13 cellular contexts compared by ENCODE assay signal in the genomic region with DNA sequence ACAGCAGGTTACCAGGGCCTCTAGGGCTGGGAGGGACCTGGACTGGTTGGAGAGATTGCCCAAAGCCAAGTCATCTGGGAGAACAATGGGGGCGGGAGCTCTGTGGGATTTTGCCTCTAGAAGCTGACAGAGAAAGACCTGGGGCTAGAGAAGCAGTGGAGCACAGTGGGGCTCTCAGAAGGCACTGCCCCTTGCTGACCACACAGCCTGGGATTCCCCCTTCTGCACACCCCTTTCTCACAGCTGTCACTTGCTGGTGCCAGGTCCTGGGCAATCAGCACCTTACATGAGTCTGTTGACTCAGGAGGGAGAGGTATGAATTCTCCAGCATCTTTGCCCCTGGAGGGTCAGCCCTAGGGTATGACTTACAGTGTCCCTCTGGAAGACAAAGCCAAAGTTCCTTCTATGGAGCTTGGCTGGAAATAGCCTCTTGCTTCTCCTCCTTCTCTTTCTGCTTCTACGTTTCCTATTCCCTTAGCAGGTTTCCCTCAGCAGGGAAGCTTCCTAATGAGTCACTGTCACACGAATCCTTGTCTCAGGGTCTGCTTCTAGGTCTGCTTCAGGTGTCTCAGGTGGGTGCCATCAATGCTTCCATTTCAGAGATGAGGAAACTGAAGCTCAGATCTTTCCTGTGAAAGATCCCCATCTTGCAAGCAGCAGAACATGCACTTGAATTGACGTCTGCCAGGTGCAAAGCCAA. TPM values are rescaled to one million over a fixed set of nuclear protein-coding genes. Genes with fewer than 3 reads are reported as not detected.
DNase-seq lines count a peak whose midpoint lies in the region; ATAC-seq and TF ChIP-seq lines count a peak whose summit lies in the region.
"Had no signal": no experiment of that assay in that cellular context is flagged by ENCODE, and none has a peak within 500 bp of the region (broad histone marks: within the 10 kb centered on the region; RNA-seq: fewer than 3 reads in every experiment).

No MANE protein-coding gene starts in this region.

- no peaks in the 10 kb centered on the region for H3K9me3 ChIP-seq in Caco-2
- H3K9me3 ChIP-seq in PC-3 (ENCODE audit: low read length): no peaks in the 10 kb centered on the region
- H3K9me3 ChIP-seq in esophagus muscularis mucosa: no peaks in the 10 kb centered on the region
- no peaks in the 10 kb centered on the region for H3K9me3 ChIP-seq in sigmoid colon
- no peaks in the 10 kb centered on the region for H3K9me3 ChIP-seq in neural progenitor cell (ENCODE audit: low read depth)
- no peaks in the 10 kb centered on the region for H3K9me3 ChIP-seq in esophagus squamous epithelium

- BruUV-seq in Caco-2 (replicated peaks; lab: Mats Ljungman, UMichigan): no TSS peak
- no TSS peak for BruUV-seq in PC-3 (replicated peaks; lab: Mats Ljungman, UMichigan)

- TF ChIP-seq EP300 in esophagus muscularis mucosa (IDR thresholded peaks at IDR 0.05) (no peak), sigmoid colon (IDR thresholded peaks at IDR 0.05) (no peak)

- CTCF ChIA-PET in Caco-2 (lab: Charles Lee): interaction anchor here (0.5 to 1.8 kb wide), 10 partner anchors 11 to 282 kb away, joined by 3 to 5 read pairs (median 4); partner anchors contain the start of gene GDPD5
- CTCF ChIA-PET in PC-3 (lab: Charles Lee): no interaction called here

- H3K79me2 ChIP-seq in PC-3 (ENCODE audit: low read length) (no peaks in the 10 kb centered on the region), neural progenitor cell (ENCODE audit: low read depth) (no peaks in the 10 kb centered on the region)

- no peaks in the 10 kb centered on the region for H3F3A ChIP-seq in PC-3 (ENCODE audit: low read length, unreplicated experiment)
- H3F3A ChIP-seq in neural progenitor cell (ENCODE audit: low read depth): peaks cover 10% of the 10 kb centered on the region

- H2AFZ ChIP-seq in PC-3 (ENCODE audit: low read length): no peak overlapping the region
- H2AFZ ChIP-seq in neural progenitor cell (replicated peaks): no peak overlapping the region

- H3K27me3 ChIP-seq in Caco-2 (replicated peaks; ENCODE audit: control insufficient read depth, insufficient read depth, low read length) (no peaks in the 10 kb centered on the region), PC-3 (ENCODE audit: low read length) (no peaks in the 10 kb centered on the region), esophagus muscularis mucosa (no peaks in the 10 kb centered on the region), sigmoid colon (no peaks in the 10 kb centered on the region), neural progenitor cell (no peaks in the 10 kb centered on the region), esophagus squamous epithelium (no peaks in the 10 kb centered on the region)

- H3K4me3 Mint-ChIP-seq in Caco-2 (ENCODE audit: unreplicated experiment) (no peak overlapping the region), neural progenitor cell (no peak overlapping the region)
- H3K4me3 Mint-ChIP-seq: B cell, memory B cell had no signal

- H4K20me1 ChIP-seq in PC-3 (ENCODE audit: low read length) (no peaks in the 10 kb centered on the region), neural progenitor cell (ENCODE audit: low read depth) (no peaks in the 10 kb centered on the region)

- H3K36me3 Mint-ChIP-seq in Caco-2 (ENCODE audit: insufficient read depth, unreplicated experiment) (no peaks in the 10 kb centered on the region), neural progenitor cell (no peaks in the 10 kb centered on the region)

- no peak for TF ChIP-seq POLR2A in esophagus muscularis mucosa (IDR thresholded peaks at IDR 0.05; ENCODE audit: low read depth)
- no peak for TF ChIP-seq POLR2A in sigmoid colon (IDR thresholded peaks at IDR 0.05)
- TF ChIP-seq POLR2A in esophagus squamous epithelium (IDR thresholded peaks at IDR 0.05): no peak

- POLR2A ChIA-PET in Caco-2 (lab: Charles Lee) (interaction anchor here (0.6 to 1.0 kb wide), 2 partner anchors 8 to 27 kb away, joined by 3 read pairs; partner anchors contain the start of gene GDPD5), PC-3 (lab: Charles Lee; ENCODE audit: unreplicated experiment) (interaction anchor here (0.5 to 0.6 kb wide), 3 partner anchors 27 to 1211 kb away, joined by 3 to 4 read pairs (median 3); no protein-coding TSS in a partner anchor)

- H3K4me1 Mint-ChIP-seq in Caco-2 (ENCODE audit: low read depth, unreplicated experiment): peaks cover 22% of the 10 kb centered on the region
- H3K4me1 Mint-ChIP-seq in neural progenitor cell: peaks cover 4% of the 10 kb centered on the region

- H3K27ac ChIP-seq in PC-3 (ENCODE audit: low read length): peak overlapping the region; percentile 68
- H3K27ac ChIP-seq in esophagus muscularis mucosa (replicated peaks in 1 of 4): peak overlapping the region; percentile 29 to 59 (median 51)
- H3K27ac ChIP-seq in sigmoid colon: peak overlapping the region; percentile 34 to 52 (median 46)
- no peak overlapping the region for H3K27ac ChIP-seq in neural progenitor cell
- peak overlapping the region in 2 of 4 donors; percentile 65 to 72 for H3K27ac ChIP-seq in esophagus squamous epithelium

- ATAC-seq in PC-3: no peak
- no peak for ATAC-seq in HG02623 (IDR thresholded peaks at IDR 0.05; ENCODE audit: unreplicated experiment)
- no peak for ATAC-seq in GM18907 (IDR thresholded peaks at IDR 0.05; ENCODE audit: unreplicated experiment)
- ATAC-seq: activated CD4-positive, CD25-positive, alpha-beta regulatory T cell treated with anti-CD3 and anti-CD28 coated beads, Interleukin-2, amount 50 U/mL, for 24 hours had no signal

- no peak overlapping the region for H3K9ac ChIP-seq in PC-3 (ENCODE audit: low read length)
- H3K9ac ChIP-seq in neural progenitor cell: no peak overlapping the region

- no peaks in the 10 kb centered on the region for H3K27me3 Mint-ChIP-seq in Caco-2 (ENCODE audit: insufficient read depth, unreplicated experiment)
- H3K27me3 Mint-ChIP-seq in neural progenitor cell (ENCODE audit: insufficient read depth, low read depth): no peaks in the 10 kb centered on the region
- H3K27me3 Mint-ChIP-seq: B cell, memory B cell had no signal

- DNase-seq in Caco-2 (peak; percentile 39 to 75), PC-3 (peak; percentile 27), esophagus muscularis mucosa (ENCODE audit: extremely low spot score) (no peak), sigmoid colon (no peak), neural progenitor cell (ENCODE audit: low spot score) (no peak), esophagus squamous epithelium (lab: John Stamatoyannopoulos, UW) (no peak)
- DNase-seq: cortex of kidney, NCI-H146 had no signal

- H3K9me3 Mint-ChIP-seq in Caco-2 (ENCODE audit: unreplicated experiment) (no peaks in the 10 kb centered on the region), neural progenitor cell (no peaks in the 10 kb centered on the region)
- H3K9me3 Mint-ChIP-seq: memory B cell had no signal

- H3K36me3 ChIP-seq in Caco-2 (ENCODE audit: control insufficient read depth, insufficient read depth, low read length): no peaks in the 10 kb centered on the region
- H3K36me3 ChIP-seq in PC-3 (ENCODE audit: low read depth, low read length): no peaks in the 10 kb centered on the region
- no peaks in the 10 kb centered on the region for H3K36me3 ChIP-seq in esophagus muscularis mucosa
- no peaks in the 10 kb centered on the region for H3K36me3 ChIP-seq in sigmoid colon
- no peaks in the 10 kb centered on the region for H3K36me3 ChIP-seq in neural progenitor cell
- H3K36me3 ChIP-seq in esophagus squamous epithelium: no peaks in the 10 kb centered on the region

- H3K4me2 ChIP-seq in PC-3 (ENCODE audit: low read length) (peak overlapping the region; percentile 69), neural progenitor cell (no peak overlapping the region)

- peak overlapping the region; percentile 30 for H3K27ac Mint-ChIP-seq in Caco-2 (ENCODE audit: unreplicated experiment)
- no peak overlapping the region for H3K27ac Mint-ChIP-seq in neural progenitor cell
- H3K27ac Mint-ChIP-seq: B cell, memory B cell had no signal

- no peaks in the 10 kb centered on the region for H3K9me2 ChIP-seq in PC-3 (replicated peaks; ENCODE audit: low read length)

- no peak overlapping the region for H3K4me3 ChIP-seq in Caco-2 (ENCODE audit: low read depth, low read length)
- H3K4me3 ChIP-seq in PC-3 (ENCODE audit: low read length): no peak overlapping the region
- no peak overlapping the region for H3K4me3 ChIP-seq in esophagus muscularis mucosa
- H3K4me3 ChIP-seq in sigmoid colon: no peak overlapping the region
- no peak overlapping the region for H3K4me3 ChIP-seq in neural progenitor cell
- no peak overlapping the region for H3K4me3 ChIP-seq in esophagus squamous epithelium

- 83% methylated on average over 4 of the region's 4 CpGs for WGBS in esophagus muscularis mucosa
- WGBS in sigmoid colon, 2 donors: 73 to 81% methylated on average over 4 of the region's 4 CpGs
- WGBS in esophagus squamous epithelium, 2 donors: 55 to 65% methylated on average over 2 to 3 of the region's 4 CpGs

- intact Hi-C loops in Caco-2 (cut with micrococcal nuclease; ENCODE audit: unreplicated experiment) (loop anchor here (5.0 kb wide), 1 partner anchor 51 kb away; no protein-coding TSS in a partner anchor), PC-3 (cut with micrococcal nuclease) (loop anchor here (5.0 kb wide), 2 partner anchors 34 to 51 kb away; no protein-coding TSS in a partner anchor), esophagus muscularis mucosa (cut with DNase I) (no loop called here), sigmoid colon (cut with DNase I) (no loop called here), esophagus squamous epithelium (cut with DNase I) (no loop called here)

- H3K4me1 ChIP-seq in Caco-2 (peaks cover 40% of the 10 kb centered on the region), PC-3 (ENCODE audit: insufficient read depth, low read length) (peaks cover 41% of the 10 kb centered on the region), esophagus muscularis mucosa (peaks cover 0 to 35% (median 27%) of the 10 kb centered on the region in 4 donors), sigmoid colon (peaks cover 0 to 22% (median 20%) of the 10 kb centered on the region in 4 donors), neural progenitor cell (peaks cover 5% of the 10 kb centered on the region), esophagus squamous epithelium (peaks cover 0 to 21% (median 5%) of the 10 kb centered on the region in 3 donors)

- TF ChIP-seq CTCF in Caco-2 (IDR thresholded peaks at IDR 0.05; ENCODE audit: insufficient read depth in 1 of 2, low read depth in 1 of 2, low read length in 1 of 2, severe bottlenecking in 1 of 2, unreplicated experiment in 1 of 2) (no peak), PC-3 (conservative IDR thresholded peaks at IDR 0.05; ENCODE audit: low read depth, low read length) (no peak), esophagus muscularis mucosa (IDR thresholded peaks at IDR 0.05) (no peak), sigmoid colon (IDR thresholded peaks at IDR 0.05) (no peak), neural progenitor cell (IDR thresholded peaks at IDR 0.05) (no peak), esophagus squamous epithelium (IDR thresholded peaks at IDR 0.05) (no peak)

RNA-seq across cellular contexts. Expression of gene GDPD5, which starts 27.0 kb away (rescaled TPM):
- total RNA-seq in Caco-2 (2022) (25.7 and 28.6 TPM in 2 replicates), PC-3 (2014; rRNA removed) (21.4 and 31.1 TPM in 2 replicates), esophagus muscularis mucosa (1 to 10 TPM; 5.1 to 9.3 (median 8.4) TPM), sigmoid colon (1 to 10 TPM; 4.3 to 7.5 (median 5.8) TPM), neural progenitor cell (ENCODE audit: low replicate concordance) (11.3 and 32.7 TPM in 2 replicates), esophagus squamous epithelium (1 to 10 TPM in 3 of 4 donors, under 1 TPM in 1; 0.57 to 2.3 (median 1.6) TPM)
- 1 to 10 TPM in 2 of 3 donors, not detected in 1; 2.4 to 8.1 TPM for polyA plus RNA-seq in sigmoid colon

Comparison
In these comparisons a context has a peak if more than half of its experiments do, and no peak if none do; other contexts are left out.
1. DNase-seq: peak in Caco-2 (2 of 2) and PC-3 (single experiment); none in esophagus muscularis mucosa (single experiment), sigmoid colon (single experiment), neural progenitor cell (single experiment) and esophagus squamous epithelium (single experiment).
2. intact Hi-C loops: an anchor here in Caco-2 (5.0 kb wide) and PC-3 (5.0 kb wide); none called in esophagus muscularis mucosa, sigmoid colon and esophagus squamous epithelium.